In the genomic region with DNA sequence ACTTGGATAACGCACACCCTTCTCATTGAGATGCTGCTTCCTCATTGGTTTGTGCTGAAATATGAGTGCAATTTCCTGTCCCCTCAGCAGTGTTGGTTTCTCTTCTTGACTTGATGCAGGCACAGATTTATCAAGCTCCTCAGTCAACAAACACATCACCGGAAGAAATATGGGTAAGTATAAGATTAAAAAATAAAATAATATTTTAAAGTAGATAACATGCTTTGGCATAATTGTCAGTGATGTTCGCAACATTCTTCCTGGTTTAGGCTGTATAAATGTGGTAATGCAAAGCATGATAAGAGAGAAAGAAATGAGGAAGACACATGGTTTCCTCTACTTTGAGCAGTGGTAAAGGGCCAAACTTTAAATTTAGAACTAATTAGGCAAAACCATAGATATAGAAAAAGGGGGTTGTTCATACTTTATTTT, we compare ENCODE assay signal across 8 cellular contexts. TPM values are rescaled to one million over a fixed set of nuclear protein-coding genes. Genes with fewer than 3 reads are reported as not detected.
DNase-seq lines count a peak whose midpoint lies in the region; ATAC-seq and TF ChIP-seq lines count a peak whose summit lies in the region.

GPR65 (plus strand) TSS at position 86 of the 432 bp plus-strand sequence. CDS start 5,713 bp downstream, outside the sequence.

- H3K4me3 ChIP-seq in BLaER1 treated with 17β-estradiol and CSF1 and Interleukin-3, amounts not matched to agents 10 nM and 100 nM: peak within 1 kb of the TSS; percentile 54 to 71 (median 64)
- H3K4me3 ChIP-seq in lower lobe of right lung: peak within 1 kb of the TSS; percentile 37

- H3K27ac ChIP-seq in BLaER1 treated with 17β-estradiol and CSF1 and Interleukin-3, amounts not matched to agents 10 nM and 100 nM: peak within 1 kb of the TSS; percentile 79 to 92 (median 87)
- H3K27ac ChIP-seq in lower lobe of right lung: peak within 1 kb of the TSS; percentile 67

- DNase-seq in T-helper 22 cell (ENCODE audit: low read depth): peak; percentile 5
- no peak for DNase-seq in lower lobe of right lung
- no peak for DNase-seq in putamen (ENCODE audit: low spot score)
- no peak for DNase-seq in NK-92 treated with Interleukin-12 subunit alpha and Interleukin-12 subunit beta, amount 100 ng/mL, for 24 hours (lab: John Stamatoyannopoulos, UW)
- no peak for DNase-seq in NCI-H2171 (lab: John Stamatoyannopoulos, UW)

- no peaks in the 10 kb centered on the region for H3K27me3 ChIP-seq in BLaER1 treated with 17β-estradiol and CSF1 and Interleukin-3, amounts not matched to agents 10 nM and 100 nM
- no peaks in the 10 kb centered on the region for H3K27me3 ChIP-seq in lower lobe of right lung (ENCODE audit: low read depth)

- peaks cover 0 to 20% (median 0%) of the 10 kb centered on the region in 11 experiments; a peak in 8 of 22 replicates for H3K36me3 ChIP-seq in BLaER1 treated with 17β-estradiol and CSF1 and Interleukin-3, amounts not matched to agents 10 nM and 100 nM
- H3K36me3 ChIP-seq in lower lobe of right lung: no peaks in the 10 kb centered on the region

- TF ChIP-seq POLR2A in GM18951 (IDR thresholded peaks at IDR 0.05; ENCODE audit: extremely low read depth, insufficient read depth, insufficient read length): peak; percentile 34

- H3K9ac ChIP-seq in BLaER1 treated with 17β-estradiol and CSF1 and Interleukin-3, amounts not matched to agents 10 nM and 100 nM: peak within 1 kb of the TSS; percentile 68 to 89 (median 80)

- peaks cover 44 to 75% (median 66%) of the 10 kb centered on the region in 10 experiments for H3K4me1 ChIP-seq in BLaER1 treated with 17β-estradiol and CSF1 and Interleukin-3, amounts not matched to agents 10 nM and 100 nM
- no peaks in the 10 kb centered on the region for H3K4me1 ChIP-seq in lower lobe of right lung

- peaks cover 0 to 16% (median 0%) of the 10 kb centered on the region in 11 experiments; a peak in 2 of 22 replicates for H4K20me1 ChIP-seq in BLaER1 treated with 17β-estradiol and CSF1 and Interleukin-3, amounts not matched to agents 10 nM and 100 nM

- peaks cover 0 to 7% (median 0%) of the 10 kb centered on the region in 11 experiments; a peak in 4 of 22 replicates for H3K9me3 ChIP-seq in BLaER1 treated with 17β-estradiol and CSF1 and Interleukin-3, amounts not matched to agents 10 nM and 100 nM (replicated peaks in 1 of 11)
- H3K9me3 ChIP-seq in lower lobe of right lung: no peaks in the 10 kb centered on the region

- TF ChIP-seq CTCF in lower lobe of right lung (IDR thresholded peaks at IDR 0.05): no peak

- peak within 1 kb of the TSS; percentile 77 to 99 (median 84) for H3K4me2 ChIP-seq in BLaER1 treated with 17β-estradiol and CSF1 and Interleukin-3, amounts not matched to agents 10 nM and 100 nM

- in situ Hi-C loops in GM18951 (cut with MboI; ENCODE audit: low sequenced_read_pairs, unreplicated experiment): no loop called here

- ATAC-seq in HG03103 (IDR thresholded peaks at IDR 0.05; ENCODE audit: low read depth, unreplicated experiment) (peak; percentile 61), lower lobe of right lung (peak; percentile 66 to 80)

- intact Hi-C loops in lower lobe of right lung (cut with DNase I): no loop called here

RNA-seq across cellular contexts. Expression of gene GPR65, which starts in this region (rescaled TPM):
- total RNA-seq in lower lobe of right lung: 13.4 TPM
